Comparison of ENCODE assay signal across 1 cellular context in genomic region chr1:202348509-202349262, GRCh38.
TF ChIP-seq lines count a peak whose summit lies in the region.

A gene with protein sequence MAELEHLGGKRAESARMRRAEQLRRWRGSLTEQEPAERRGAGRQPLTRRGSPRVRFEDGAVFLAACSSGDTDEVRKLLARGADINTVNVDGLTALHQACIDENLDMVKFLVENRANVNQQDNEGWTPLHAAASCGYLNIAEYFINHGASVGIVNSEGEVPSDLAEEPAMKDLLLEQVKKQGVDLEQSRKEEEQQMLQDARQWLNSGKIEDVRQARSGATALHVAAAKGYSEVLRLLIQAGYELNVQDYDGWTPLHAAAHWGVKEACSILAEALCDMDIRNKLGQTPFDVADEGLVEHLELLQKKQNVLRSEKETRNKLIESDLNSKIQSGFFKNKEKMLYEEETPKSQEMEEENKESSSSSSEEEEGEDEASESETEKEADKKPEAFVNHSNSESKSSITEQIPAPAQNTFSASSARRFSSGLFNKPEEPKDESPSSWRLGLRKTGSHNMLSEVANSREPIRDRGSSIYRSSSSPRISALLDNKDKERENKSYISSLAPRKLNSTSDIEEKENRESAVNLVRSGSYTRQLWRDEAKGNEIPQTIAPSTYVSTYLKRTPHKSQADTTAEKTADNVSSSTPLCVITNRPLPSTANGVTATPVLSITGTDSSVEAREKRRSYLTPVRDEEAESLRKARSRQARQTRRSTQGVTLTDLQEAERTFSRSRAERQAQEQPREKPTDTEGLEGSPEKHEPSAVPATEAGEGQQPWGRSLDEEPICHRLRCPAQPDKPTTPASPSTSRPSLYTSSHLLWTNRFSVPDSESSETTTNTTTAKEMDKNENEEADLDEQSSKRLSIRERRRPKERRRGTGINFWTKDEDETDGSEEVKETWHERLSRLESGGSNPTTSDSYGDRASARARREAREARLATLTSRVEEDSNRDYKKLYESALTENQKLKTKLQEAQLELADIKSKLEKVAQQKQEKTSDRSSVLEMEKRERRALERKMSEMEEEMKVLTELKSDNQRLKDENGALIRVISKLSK (plus strand): TSS chr1:202348699. CDS start chr1:202348852, 153 bp downstream.

TF ChIP-seq in HepG2, 621 proteins besides CTCF, POLR2A, EP300 and RAD21 (continued from another document and continues in another):
- TF ChIP-seq, protein P1, sequence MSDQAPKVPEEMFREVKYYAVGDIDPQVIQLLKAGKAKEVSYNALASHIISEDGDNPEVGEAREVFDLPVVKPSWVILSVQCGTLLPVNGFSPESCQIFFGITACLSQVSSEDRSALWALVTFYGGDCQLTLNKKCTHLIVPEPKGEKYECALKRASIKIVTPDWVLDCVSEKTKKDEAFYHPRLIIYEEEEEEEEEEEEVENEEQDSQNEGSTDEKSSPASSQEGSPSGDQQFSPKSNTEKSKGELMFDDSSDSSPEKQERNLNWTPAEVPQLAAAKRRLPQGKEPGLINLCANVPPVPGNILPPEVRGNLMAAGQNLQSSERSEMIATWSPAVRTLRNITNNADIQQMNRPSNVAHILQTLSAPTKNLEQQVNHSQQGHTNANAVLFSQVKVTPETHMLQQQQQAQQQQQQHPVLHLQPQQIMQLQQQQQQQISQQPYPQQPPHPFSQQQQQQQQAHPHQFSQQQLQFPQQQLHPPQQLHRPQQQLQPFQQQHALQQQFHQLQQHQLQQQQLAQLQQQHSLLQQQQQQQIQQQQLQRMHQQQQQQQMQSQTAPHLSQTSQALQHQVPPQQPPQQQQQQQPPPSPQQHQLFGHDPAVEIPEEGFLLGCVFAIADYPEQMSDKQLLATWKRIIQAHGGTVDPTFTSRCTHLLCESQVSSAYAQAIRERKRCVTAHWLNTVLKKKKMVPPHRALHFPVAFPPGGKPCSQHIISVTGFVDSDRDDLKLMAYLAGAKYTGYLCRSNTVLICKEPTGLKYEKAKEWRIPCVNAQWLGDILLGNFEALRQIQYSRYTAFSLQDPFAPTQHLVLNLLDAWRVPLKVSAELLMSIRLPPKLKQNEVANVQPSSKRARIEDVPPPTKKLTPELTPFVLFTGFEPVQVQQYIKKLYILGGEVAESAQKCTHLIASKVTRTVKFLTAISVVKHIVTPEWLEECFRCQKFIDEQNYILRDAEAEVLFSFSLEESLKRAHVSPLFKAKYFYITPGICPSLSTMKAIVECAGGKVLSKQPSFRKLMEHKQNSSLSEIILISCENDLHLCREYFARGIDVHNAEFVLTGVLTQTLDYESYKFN (CRISPR knock-in tag; conservative IDR thresholded peaks at IDR 0.05) = no peak; the same call in 1 of the 2 replicates
- TF ChIP-seq, protein P2, sequence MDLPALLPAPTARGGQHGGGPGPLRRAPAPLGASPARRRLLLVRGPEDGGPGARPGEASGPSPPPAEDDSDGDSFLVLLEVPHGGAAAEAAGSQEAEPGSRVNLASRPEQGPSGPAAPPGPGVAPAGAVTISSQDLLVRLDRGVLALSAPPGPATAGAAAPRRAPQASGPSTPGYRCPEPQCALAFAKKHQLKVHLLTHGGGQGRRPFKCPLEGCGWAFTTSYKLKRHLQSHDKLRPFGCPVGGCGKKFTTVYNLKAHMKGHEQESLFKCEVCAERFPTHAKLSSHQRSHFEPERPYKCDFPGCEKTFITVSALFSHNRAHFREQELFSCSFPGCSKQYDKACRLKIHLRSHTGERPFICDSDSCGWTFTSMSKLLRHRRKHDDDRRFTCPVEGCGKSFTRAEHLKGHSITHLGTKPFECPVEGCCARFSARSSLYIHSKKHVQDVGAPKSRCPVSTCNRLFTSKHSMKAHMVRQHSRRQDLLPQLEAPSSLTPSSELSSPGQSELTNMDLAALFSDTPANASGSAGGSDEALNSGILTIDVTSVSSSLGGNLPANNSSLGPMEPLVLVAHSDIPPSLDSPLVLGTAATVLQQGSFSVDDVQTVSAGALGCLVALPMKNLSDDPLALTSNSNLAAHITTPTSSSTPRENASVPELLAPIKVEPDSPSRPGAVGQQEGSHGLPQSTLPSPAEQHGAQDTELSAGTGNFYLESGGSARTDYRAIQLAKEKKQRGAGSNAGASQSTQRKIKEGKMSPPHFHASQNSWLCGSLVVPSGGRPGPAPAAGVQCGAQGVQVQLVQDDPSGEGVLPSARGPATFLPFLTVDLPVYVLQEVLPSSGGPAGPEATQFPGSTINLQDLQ (CRISPR knock-in tag; IDR thresholded peaks at IDR 0.05) = no peak
- no peak for TF ChIP-seq CEBPZ (IDR thresholded peaks at IDR 0.05; ENCODE audit: low read length)
- TF ChIP-seq ZSCAN30 (CRISPR knock-in tag; IDR thresholded peaks at IDR 0.05) = no peak
- TF ChIP-seq TSC22D2 (CRISPR knock-in tag; IDR thresholded peaks at IDR 0.05; ENCODE audit: borderline replicate concordance) = no peak
- TF ChIP-seq GTF3A (CRISPR knock-in tag; conservative IDR thresholded peaks at IDR 0.05) = no peak
- TF ChIP-seq POLR2AphosphoS5 (IDR thresholded peaks at IDR 0.05; ENCODE audit: low read depth, low read length) = peak; percentile 62; the same call in 1 of the 2 replicates
- 0 out of 2 replicates have a peak, but pooled peaks have one; percentile 53 for TF ChIP-seq NFATC3 (CRISPR knock-in tag; IDR thresholded peaks at IDR 0.05)
- no peak for TF ChIP-seq MLX (CRISPR knock-in tag; IDR thresholded peaks at IDR 0.05)
- no peak for TF ChIP-seq MIER2 (CRISPR knock-in tag; IDR thresholded peaks at IDR 0.05)
- peak; percentile 62; the same call in 1 of the 3 replicates for TF ChIP-seq MXI1 (IDR thresholded peaks at IDR 0.05; ENCODE audit: borderline replicate concordance, low read depth, low read length)
- no peak for TF ChIP-seq RARG (CRISPR knock-in tag; IDR thresholded peaks at IDR 0.05; ENCODE audit: low read depth)
- TF ChIP-seq ZNF225 (CRISPR knock-in tag; IDR thresholded peaks at IDR 0.05) = peak; percentile 79; the same call in 1 of the 2 replicates
- peak; percentile 43 for TF ChIP-seq FOXA3 (CRISPR knock-in tag; IDR thresholded peaks at IDR 0.05)
- TF ChIP-seq ZNF460 (CRISPR knock-in tag; IDR thresholded peaks at IDR 0.05; ENCODE audit: borderline replicate concordance) = no peak; the same call in 1 of the 2 replicates
- peak; percentile 70; the same call in 1 of the 2 replicates for TF ChIP-seq ZNF317 (CRISPR knock-in tag; IDR thresholded peaks at IDR 0.05)
- TF ChIP-seq, protein P3, sequence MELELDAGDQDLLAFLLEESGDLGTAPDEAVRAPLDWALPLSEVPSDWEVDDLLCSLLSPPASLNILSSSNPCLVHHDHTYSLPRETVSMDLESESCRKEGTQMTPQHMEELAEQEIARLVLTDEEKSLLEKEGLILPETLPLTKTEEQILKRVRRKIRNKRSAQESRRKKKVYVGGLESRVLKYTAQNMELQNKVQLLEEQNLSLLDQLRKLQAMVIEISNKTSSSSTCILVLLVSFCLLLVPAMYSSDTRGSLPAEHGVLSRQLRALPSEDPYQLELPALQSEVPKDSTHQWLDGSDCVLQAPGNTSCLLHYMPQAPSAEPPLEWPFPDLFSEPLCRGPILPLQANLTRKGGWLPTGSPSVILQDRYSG (CRISPR knock-in tag; IDR thresholded peaks at IDR 0.05) = peak; percentile 73
- TF ChIP-seq, protein P4, sequence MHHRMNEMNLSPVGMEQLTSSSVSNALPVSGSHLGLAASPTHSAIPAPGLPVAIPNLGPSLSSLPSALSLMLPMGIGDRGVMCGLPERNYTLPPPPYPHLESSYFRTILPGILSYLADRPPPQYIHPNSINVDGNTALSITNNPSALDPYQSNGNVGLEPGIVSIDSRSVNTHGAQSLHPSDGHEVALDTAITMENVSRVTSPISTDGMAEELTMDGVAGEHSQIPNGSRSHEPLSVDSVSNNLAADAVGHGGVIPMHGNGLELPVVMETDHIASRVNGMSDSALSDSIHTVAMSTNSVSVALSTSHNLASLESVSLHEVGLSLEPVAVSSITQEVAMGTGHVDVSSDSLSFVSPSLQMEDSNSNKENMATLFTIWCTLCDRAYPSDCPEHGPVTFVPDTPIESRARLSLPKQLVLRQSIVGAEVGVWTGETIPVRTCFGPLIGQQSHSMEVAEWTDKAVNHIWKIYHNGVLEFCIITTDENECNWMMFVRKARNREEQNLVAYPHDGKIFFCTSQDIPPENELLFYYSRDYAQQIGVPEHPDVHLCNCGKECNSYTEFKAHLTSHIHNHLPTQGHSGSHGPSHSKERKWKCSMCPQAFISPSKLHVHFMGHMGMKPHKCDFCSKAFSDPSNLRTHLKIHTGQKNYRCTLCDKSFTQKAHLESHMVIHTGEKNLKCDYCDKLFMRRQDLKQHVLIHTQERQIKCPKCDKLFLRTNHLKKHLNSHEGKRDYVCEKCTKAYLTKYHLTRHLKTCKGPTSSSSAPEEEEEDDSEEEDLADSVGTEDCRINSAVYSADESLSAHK (CRISPR knock-in tag; IDR thresholded peaks at IDR 0.05; ENCODE audit: borderline replicate concordance) = no peak
- TF ChIP-seq ZNF660 (CRISPR knock-in tag; IDR thresholded peaks at IDR 0.05; ENCODE audit: borderline replicate concordance, low read depth) = no peak
- no peak for TF ChIP-seq AGO1 (IDR thresholded peaks at IDR 0.05; ENCODE audit: low read depth, low read length, poor library complexity, severe bottlenecking)
- TF ChIP-seq, protein P5, sequence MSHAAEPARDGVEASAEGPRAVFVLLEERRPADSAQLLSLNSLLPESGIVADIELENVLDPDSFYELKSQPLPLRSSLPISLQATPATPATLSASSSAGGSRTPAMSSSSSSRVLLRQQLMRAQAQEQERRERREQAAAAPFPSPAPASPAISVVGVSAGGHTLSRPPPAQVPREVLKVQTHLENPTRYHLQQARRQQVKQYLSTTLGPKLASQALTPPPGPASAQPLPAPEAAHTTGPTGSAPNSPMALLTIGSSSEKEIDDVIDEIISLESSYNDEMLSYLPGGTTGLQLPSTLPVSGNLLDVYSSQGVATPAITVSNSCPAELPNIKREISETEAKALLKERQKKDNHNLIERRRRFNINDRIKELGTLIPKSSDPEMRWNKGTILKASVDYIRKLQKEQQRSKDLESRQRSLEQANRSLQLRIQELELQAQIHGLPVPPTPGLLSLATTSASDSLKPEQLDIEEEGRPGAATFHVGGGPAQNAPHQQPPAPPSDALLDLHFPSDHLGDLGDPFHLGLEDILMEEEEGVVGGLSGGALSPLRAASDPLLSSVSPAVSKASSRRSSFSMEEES (CRISPR knock-in tag; IDR thresholded peaks at IDR 0.05) = peak; percentile 77
- TF ChIP-seq SSRP1 (CRISPR knock-in tag; IDR thresholded peaks at IDR 0.05) = no peak
- no peak for TF ChIP-seq ZNF790 (CRISPR knock-in tag; IDR thresholded peaks at IDR 0.05; ENCODE audit: borderline replicate concordance)
- TF ChIP-seq MBNL3 (CRISPR knock-in tag; conservative IDR thresholded peaks at IDR 0.05) = no peak
- no peak for TF ChIP-seq PCBP1 (IDR thresholded peaks at IDR 0.05; ENCODE audit: borderline replicate concordance, low read depth, low read length)
- TF ChIP-seq, protein P6, sequence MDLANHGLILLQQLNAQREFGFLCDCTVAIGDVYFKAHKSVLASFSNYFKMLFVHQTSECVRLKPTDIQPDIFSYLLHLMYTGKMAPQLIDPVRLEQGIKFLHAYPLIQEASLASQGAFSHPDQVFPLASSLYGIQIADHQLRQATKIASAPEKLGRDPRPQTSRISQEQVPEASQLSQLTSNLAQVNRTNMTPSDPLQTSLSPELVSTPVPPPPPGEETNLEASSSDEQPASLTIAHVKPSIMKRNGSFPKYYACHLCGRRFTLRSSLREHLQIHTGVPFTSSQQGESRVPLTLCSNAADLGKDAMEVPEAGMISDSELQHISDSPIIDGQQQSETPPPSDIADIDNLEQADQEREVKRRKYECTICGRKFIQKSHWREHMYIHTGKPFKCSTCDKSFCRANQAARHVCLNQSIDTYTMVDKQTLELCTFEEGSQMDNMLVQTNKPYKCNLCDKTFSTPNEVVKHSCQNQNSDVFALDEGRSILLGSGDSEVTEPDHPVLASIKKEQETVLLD (CRISPR knock-in tag; IDR thresholded peaks at IDR 0.05; ENCODE audit: low read depth) = no peak
- TF ChIP-seq, protein P7, sequence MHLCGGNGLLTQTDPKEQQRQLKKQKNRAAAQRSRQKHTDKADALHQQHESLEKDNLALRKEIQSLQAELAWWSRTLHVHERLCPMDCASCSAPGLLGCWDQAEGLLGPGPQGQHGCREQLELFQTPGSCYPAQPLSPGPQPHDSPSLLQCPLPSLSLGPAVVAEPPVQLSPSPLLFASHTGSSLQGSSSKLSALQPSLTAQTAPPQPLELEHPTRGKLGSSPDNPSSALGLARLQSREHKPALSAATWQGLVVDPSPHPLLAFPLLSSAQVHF (CRISPR knock-in tag; IDR thresholded peaks at IDR 0.05) = no peak
- peak; percentile 82 for TF ChIP-seq MED13 (CRISPR knock-in tag; IDR thresholded peaks at IDR 0.05)
- no peak; the same call in 1 of the 2 replicates for TF ChIP-seq ZNF775 (CRISPR knock-in tag; IDR thresholded peaks at IDR 0.05; ENCODE audit: borderline replicate concordance)
- no peak for TF ChIP-seq ARNT (IDR thresholded peaks at IDR 0.05)
- TF ChIP-seq, protein P8, sequence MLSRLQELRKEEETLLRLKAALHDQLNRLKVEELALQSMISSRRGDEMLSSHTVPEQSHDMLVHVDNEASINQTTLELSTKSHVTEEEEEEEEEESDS (CRISPR knock-in tag; IDR thresholded peaks at IDR 0.05; ENCODE audit: borderline replicate concordance) = no peak
- TF ChIP-seq GTF2F1 (IDR thresholded peaks at IDR 0.05; ENCODE audit: low read length) = 0 out of 2 replicates have a peak, but pooled peaks have one; percentile 41
- peak; percentile 19; the same call in 1 of the 2 replicates for TF ChIP-seq MEIS2 (CRISPR knock-in tag; IDR thresholded peaks at IDR 0.05)
- TF ChIP-seq SOX6 (IDR thresholded peaks at IDR 0.05) = no peak
- TF ChIP-seq SOX6 (CRISPR knock-in tag; IDR thresholded peaks at IDR 0.05) = peak; percentile 60
- no peak; the same call in 1 of the 2 replicates for TF ChIP-seq ZFAT (CRISPR knock-in tag; conservative IDR thresholded peaks at IDR 0.05)
